28 cellular contexts compared by ENCODE assay signal in the genomic region with DNA sequence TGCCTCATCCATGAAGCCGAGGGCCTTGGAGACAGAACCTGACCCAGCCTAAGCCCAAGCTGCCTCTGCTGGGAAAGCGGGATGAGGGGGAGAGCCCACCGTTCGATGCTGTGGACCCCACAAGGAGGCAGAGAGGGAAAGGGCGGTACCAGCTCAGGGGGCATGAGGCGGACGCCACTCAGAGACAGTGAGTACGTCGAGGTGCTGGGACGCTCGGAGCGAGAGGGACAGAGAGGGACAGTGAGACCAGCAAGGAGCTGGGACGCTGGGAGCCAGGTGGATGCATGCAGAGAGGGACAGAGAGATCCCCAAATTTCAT. TPM values are rescaled to one million over a fixed set of nuclear protein-coding genes. Genes with fewer than 3 reads are reported as not detected.
"Had no signal": no experiment of that assay in that cellular context is flagged by ENCODE, and none has a peak within 500 bp of the region (broad histone marks: within the 10 kb centered on the region; RNA-seq: fewer than 3 reads in every experiment).

No MANE protein-coding gene starts in this region.

- H3K4me3 ChIP-seq: colonic mucosa, gastrocnemius medialis, left ventricle myocardium inferior, psoas muscle, spleen, testis, tibial nerve had no signal

- H3K27me3 ChIP-seq: colonic mucosa, gastrocnemius medialis, neutrophil, spleen, testis, tibial nerve had no signal

- H3K27ac ChIP-seq: colonic mucosa, neutrophil, psoas muscle, testis, tibial nerve had no signal

- H3K9me3 ChIP-seq: colonic mucosa, gastrocnemius medialis, left ventricle myocardium inferior, neutrophil, psoas muscle, spleen, testis, tibial nerve had no signal

- DNase-seq: cerebellar nuclear complex; colonic mucosa; effector CD8-positive, alpha-beta T cell; gastrocnemius medialis; immature natural killer cell; left cardiac atrium; left ventricle myocardium inferior; mesendoderm; naive B cell; nephron progenitor cell; retina; spleen; stimulated activated CD4-positive, alpha-beta T cell treated with anti-CD3 and anti-CD28 coated beads, Interleukin-15, amount 100 ng/mL, for 24 hours; stimulated activated CD4-positive, alpha-beta T cell treated with anti-CD3 and anti-CD28 coated beads, Interleukin-1b, Interleukin-23, amount 100 ng/mL, for 48 hours; stimulated activated CD4-positive, alpha-beta T cell treated with anti-CD3 and anti-CD28 coated beads, Interleukin-4, amount 100 ng/mL, for 24 hours; testis had no signal

- FAIRE-seq: keratinocyte had no signal

- H3K36me3 ChIP-seq: colonic mucosa, gastrocnemius medialis, left ventricle myocardium inferior had no signal

- ATAC-seq: esophagus mucosa; gastrocnemius medialis; left cardiac atrium; psoas muscle; sciatic nerve; stimulated activated memory B cell treated with anti-CD40 and anti-IgM and Interleukin-4, amounts not matched to agents 10 μg/mL and 1 μg/mL and 100 μg/mL, for 72 hours had no signal

RNA-seq across cellular contexts. Expression of gene ENTPD8, which starts 51.8 kb away (rescaled TPM):
- total RNA-seq: esophagus mucosa, left cardiac atrium, left ventricle myocardium inferior, osteoblast, psoas muscle, sciatic nerve, skeletal muscle tissue, subcutaneous adipose tissue, tibial nerve, ureter had no signal
- polyA plus RNA-seq: fibroblast of lung, immature natural killer cell, keratinocyte had no signal
